Comparison of ENCODE assay signal across 11 cellular contexts in the genomic region with DNA sequence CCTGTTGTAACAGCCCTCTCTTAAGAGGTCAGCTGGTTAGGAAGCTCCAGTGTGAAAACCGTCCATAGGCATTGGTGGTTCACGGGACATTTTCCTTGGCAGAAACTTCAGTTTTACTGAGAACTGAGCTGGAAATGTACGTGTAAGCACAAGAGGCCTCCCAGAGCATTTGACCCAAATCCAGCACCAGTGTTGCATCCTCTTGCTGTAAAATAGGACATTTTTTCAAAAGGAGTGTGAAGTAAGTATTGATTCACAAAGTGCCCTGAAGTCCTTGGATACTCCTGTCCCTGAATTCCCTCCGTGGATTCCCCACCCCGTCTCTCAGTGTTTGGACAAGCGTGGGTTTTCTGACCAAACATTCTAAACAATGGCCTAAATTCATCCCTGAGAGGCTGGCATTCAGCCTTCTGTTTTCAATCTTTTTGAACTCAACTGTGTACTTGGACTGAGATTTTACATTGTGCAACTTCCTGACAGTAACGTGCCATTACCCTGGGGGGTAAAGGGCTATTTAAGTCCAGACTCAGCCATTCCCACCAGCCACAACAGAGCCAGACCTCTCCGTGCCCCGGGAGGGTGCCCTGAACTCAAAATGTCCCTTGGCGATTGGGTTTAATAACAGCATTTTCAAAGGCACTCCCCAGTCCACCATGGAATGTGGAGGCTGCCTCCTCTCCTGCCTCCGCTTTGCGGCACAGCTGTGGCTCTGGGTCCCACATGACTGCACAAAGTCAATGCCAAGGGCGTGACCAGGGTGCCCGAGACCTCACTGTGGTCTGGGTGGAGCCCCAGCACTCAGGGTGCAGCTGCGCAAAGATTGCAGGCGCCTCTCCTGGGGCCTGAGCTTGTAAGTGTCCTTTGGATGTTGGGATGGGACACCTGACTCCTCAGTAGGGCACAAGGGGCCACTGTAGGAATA.
A peak's percentile ranks its signal among the peaks of the same experiment; 100 is the strongest.
DNase-seq lines count a peak whose midpoint lies in the region; ATAC-seq and TF ChIP-seq lines count a peak whose summit lies in the region.
"Had no signal": no experiment of that assay in that cellular context is flagged by ENCODE, and none has a peak within 500 bp of the region (broad histone marks: within the 10 kb centered on the region; RNA-seq: fewer than 3 reads in every experiment).

No MANE protein-coding gene starts in this region.

- no peaks in the 10 kb centered on the region for H3K9me3 ChIP-seq in right lobe of liver
- no peaks in the 10 kb centered on the region for H3K9me3 ChIP-seq in testis

- ATAC-seq in right lobe of liver (peak; percentile 78 to 88 (median 80)), HG02588 (IDR thresholded peaks at IDR 0.05; ENCODE audit: unreplicated experiment) (no peak), HG02798 (IDR thresholded peaks at IDR 0.05; ENCODE audit: poor library complexity, unreplicated experiment) (no peak)
- ATAC-seq: activated CD8-positive, alpha-beta T cell treated with anti-CD3 and anti-CD28 coated beads for 36 hours; stimulated activated naive B cell treated with anti-CD40 and anti-IgM and Interleukin-4, amounts not matched to agents 10 μg/mL and 1 μg/mL and 100 μg/mL, for 72 hours had no signal

- H3K36me3 ChIP-seq in right lobe of liver (no peaks in the 10 kb centered on the region), testis (ENCODE audit: low read depth, missing control alignments) (no peaks in the 10 kb centered on the region)
- H3K36me3 ChIP-seq: cardiac muscle cell had no signal

- H3K27me3 ChIP-seq in right lobe of liver (no peaks in the 10 kb centered on the region), testis (no peaks in the 10 kb centered on the region)
- H3K27me3 ChIP-seq: cardiac muscle cell had no signal

- no peak overlapping the region for H3K4me3 ChIP-seq in right lobe of liver
- no peak overlapping the region for H3K4me3 ChIP-seq in testis
- H3K4me3 ChIP-seq: cardiac muscle cell had no signal

- intact Hi-C loops in right lobe of liver (cut with DNase I), result no loop called here
- intact Hi-C loops in testis (cut with DNase I; ENCODE audit: low total_unique reads), result no loop called here

- TF ChIP-seq CTCF in right lobe of liver (IDR thresholded peaks at IDR 0.05), result no peak
- TF ChIP-seq CTCF in testis (IDR thresholded peaks at IDR 0.05), result no peak

- no peak for TF ChIP-seq POLR2A in right lobe of liver (IDR thresholded peaks at IDR 0.05)
- no peak for TF ChIP-seq POLR2A in testis (IDR thresholded peaks at IDR 0.05)

- WGBS in right lobe of liver (ENCODE audit: insufficient coverage, low coverage, low lambda C conversion rate, missing lambda C conversion rate), result 7% methylated on average over 7 of the region's 16 CpGs
- WGBS in testis, 2 donors, result 49 to 51% methylated on average over 16 of the region's 16 CpGs

- DNase-seq in M059J (ENCODE audit: low read depth) (peak; percentile 12), dermis microvascular lymphatic vessel endothelial cell (ENCODE audit: low read depth in 2 of 2) (peak; percentile 86), right lobe of liver (peak; percentile 57 to 87 (median 85)), testis (peak; percentile 71), COR-L47 (lab: John Stamatoyannopoulos, UW) (no peak)
- DNase-seq: activated CD8-positive, alpha-beta T cell treated with anti-CD3 and anti-CD28 coated beads for 36 hours; stimulated activated naive B cell treated with anti-CD40 and anti-IgM and Interleukin-4, amounts not matched to agents 10 μg/mL and 1 μg/mL and 100 μg/mL, for 72 hours had no signal

- H3K27ac ChIP-seq in right lobe of liver, result peak overlapping the region; percentile 43 to 88 (median 60)
- peak overlapping the region in 1 of 2 donors; percentile 53 for H3K27ac ChIP-seq in testis
- H3K27ac ChIP-seq: cardiac muscle cell, RWPE1 had no signal

- H3K4me1 ChIP-seq in right lobe of liver (peaks cover 0 to 22% (median 7%) of the 10 kb centered on the region in 4 donors), testis (peaks cover 18% of the 10 kb centered on the region)

Comparison
In these comparisons a context has a peak if more than half of its experiments do, and no peak if none do; other contexts are left out.
1. ATAC-seq: peak in right lobe of liver (4 of 4); none in HG02588 (single experiment) and HG02798 (single experiment).